ENCODE assay signal across 22 cellular contexts in genomic region chr2:171707752-171708151, GRCh38. TPM values are rescaled to one million over a fixed set of nuclear protein-coding genes. Genes with fewer than 3 reads are reported as not detected.
DNase-seq lines count a peak whose midpoint lies in the region; ATAC-seq, FAIRE-seq and TF ChIP-seq lines count a peak whose summit lies in the region.
"Had no signal": no experiment of that assay in that cellular context is flagged by ENCODE, and none has a peak within 500 bp of the region (broad histone marks: within the 10 kb centered on the region; RNA-seq: fewer than 3 reads in every experiment).

No MANE protein-coding gene starts in this region.

- no peak overlapping the region for H3K23ac ChIP-seq in neuronal stem cell (ENCODE audit: low read depth, low read length, poor library complexity)

- no peaks in the 10 kb centered on the region for H3K9me2 ChIP-seq in GM23338 (ENCODE audit: insufficient read depth)
- H3K9me2 ChIP-seq: SK-N-SH had no signal

- no peak overlapping the region for H2BK15ac ChIP-seq in neuronal stem cell (ENCODE audit: low read length)

- no peaks in the 10 kb centered on the region for H3F3A ChIP-seq in GM23338 (replicated peaks; ENCODE audit: low read depth)

- no peak for ATAC-seq in GM23338
- no peak for ATAC-seq in activated T-cell treated with anti-CD3 and anti-CD28 coated beads, Interleukin-2, amount 50 U/mL, for 72 hours (replicated peaks in 1 of 2)

- POLR2A ChIA-PET in RWPE1 (lab: Yijun Ruan, JAX; ENCODE audit: low non-redundant PET): no interaction called here

- H3K79me2 ChIP-seq in GM23338 (replicated peaks; ENCODE audit: insufficient read depth): 0 out of 2 replicates have a peak, but pooled peaks cover 10% of the 10 kb centered on the region

- H3K27me3 ChIP-seq in GM23338 (ENCODE audit: insufficient read depth) (no peaks in the 10 kb centered on the region), bronchial epithelial cell (ENCODE audit: control insufficient read depth, insufficient read depth, low read length) (no peaks in the 10 kb centered on the region), neuronal stem cell (ENCODE audit: control insufficient read depth in 3 of 3, insufficient read depth in 3 of 3, low read depth in 1 of 3, low read length in 3 of 3) (no peaks in the 10 kb centered on the region)

- no CpG with 5 or more reads among the region's 1 CpG for WGBS in neuronal stem cell (ENCODE audit: extremely low coverage in 2 of 2, insufficient read length in 2 of 2, insufficient replicate concordance in 1 of 2), 2 donors

- H3K27ac ChIP-seq in GM23338 (ENCODE audit: low read depth) (0 out of 2 replicates have a peak overlapping the region, but pooled peaks have one; percentile 7), RWPE1 (no peak overlapping the region), neuronal stem cell (replicated peaks; ENCODE audit: low read length) (no peak overlapping the region)
- H3K27ac ChIP-seq: GM23248, KMS-11, PC-9 had no signal

- H3K79me1 ChIP-seq in neuronal stem cell (ENCODE audit: low read depth, low read length): no peaks in the 10 kb centered on the region

- no peak for TF ChIP-seq CTCF in GM23338 (conservative IDR thresholded peaks at IDR 0.05; ENCODE audit: low read depth in 2 of 2)
- TF ChIP-seq CTCF in RWPE1 (conservative IDR thresholded peaks at IDR 0.05; ENCODE audit: low read depth): no peak
- TF ChIP-seq CTCF in bronchial epithelial cell (IDR thresholded peaks at IDR 0.05; ENCODE audit: insufficient read depth, low read length, severe bottlenecking): no peak
- TF ChIP-seq CTCF in mesothelial cell of epicardium (IDR thresholded peaks at IDR 0.05; ENCODE audit: unreplicated experiment): no peak

- H3K4me3 ChIP-seq in GM23338: no peak overlapping the region
- H3K4me3 ChIP-seq in bronchial epithelial cell (ENCODE audit: low read depth, low read length): no peak overlapping the region
- no peak overlapping the region for H3K4me3 ChIP-seq in neuronal stem cell (ENCODE audit: low read length in 2 of 2)
- H3K4me3 ChIP-seq: GM23248, HAP-1, PC-9 had no signal

- CTCF ChIA-PET in RWPE1 (lab: Yijun Ruan, JAX): interaction anchor here (0.6 to 0.7 kb wide), 2 partner anchors 136 to 349 kb away, joined by 3 read pairs; no protein-coding TSS in a partner anchor

- H4K8ac ChIP-seq in neuronal stem cell (ENCODE audit: low read depth, low read length): no peak overlapping the region

- H2AK5ac ChIP-seq in neuronal stem cell (ENCODE audit: low read depth, low read length): no peak overlapping the region

- no peak overlapping the region for H3K4me2 ChIP-seq in GM23338
- H3K4me2 ChIP-seq in neuronal stem cell (ENCODE audit: insufficient read depth, low read length, poor library complexity, severe bottlenecking): no peak overlapping the region
- H3K4me2 ChIP-seq: KMS-11, PC-9, SK-N-SH had no signal

- H3K27ac Mint-ChIP-seq in GM23338 (no peak overlapping the region), mesothelial cell of epicardium (peak overlapping the region; percentile 30)
- H3K27ac Mint-ChIP-seq in activated T-cell treated with anti-CD3 and anti-CD28 coated beads, Interleukin-2, amount 50 U/mL, for 72 hours: no peak overlapping the region
- H3K27ac Mint-ChIP-seq: CD8-positive, alpha-beta memory T cell had no signal

- no peaks in the 10 kb centered on the region for H3K4me1 ChIP-seq in GM23338 (ENCODE audit: insufficient read depth)
- H3K4me1 ChIP-seq in neuronal stem cell (ENCODE audit: control insufficient read depth in 2 of 2, insufficient read depth in 1 of 2, low read depth in 1 of 2, low read length in 2 of 2): no peaks in the 10 kb centered on the region
- H3K4me1 ChIP-seq: HAP-1 had no signal

- H2BK120ac ChIP-seq in neuronal stem cell (ENCODE audit: low read depth, low read length): no peak overlapping the region

- no peak overlapping the region for H4K91ac ChIP-seq in neuronal stem cell (ENCODE audit: low read depth, low read length, poor library complexity)

- H2BK5ac ChIP-seq in neuronal stem cell (ENCODE audit: low read length): no peak overlapping the region

- no peak overlapping the region for H2BK12ac ChIP-seq in neuronal stem cell (ENCODE audit: low read length)

- H3K4me3 Mint-ChIP-seq in GM23338: no peak overlapping the region
- no peak overlapping the region for H3K4me3 Mint-ChIP-seq in mesothelial cell of epicardium
- H3K4me3 Mint-ChIP-seq in activated T-cell treated with anti-CD3 and anti-CD28 coated beads, Interleukin-2, amount 50 U/mL, for 72 hours: no peak overlapping the region
- H3K4me3 Mint-ChIP-seq: CD8-positive, alpha-beta memory T cell had no signal

- H3K9ac ChIP-seq in neuronal stem cell (ENCODE audit: low read depth, low read length, poor library complexity): no peak overlapping the region
- H3K9ac ChIP-seq: GM23248, KMS-11, SK-N-SH had no signal

- H3K36me3 Mint-ChIP-seq in GM23338 (ENCODE audit: low read depth) (no peaks in the 10 kb centered on the region), mesothelial cell of epicardium (peaks cover 6% of the 10 kb centered on the region)
- H3K36me3 Mint-ChIP-seq in activated T-cell treated with anti-CD3 and anti-CD28 coated beads, Interleukin-2, amount 50 U/mL, for 72 hours (ENCODE audit: insufficient read depth in 2 of 2): peaks cover 0 to 3% of the 10 kb centered on the region in 2 donors

- no peaks in the 10 kb centered on the region for H4K20me1 ChIP-seq in GM23338 (replicated peaks; ENCODE audit: insufficient read depth)

- H3K4ac ChIP-seq in neuronal stem cell (ENCODE audit: low read length): no peak overlapping the region

- no peak overlapping the region for H2AFZ ChIP-seq in GM23338
- no peak overlapping the region for H2AFZ ChIP-seq in neuronal stem cell (ENCODE audit: low read length)
- H2AFZ ChIP-seq: GM23248, PC-9 had no signal

- no peak overlapping the region for H3K18ac ChIP-seq in neuronal stem cell (ENCODE audit: low read length)

- H3K27me3 Mint-ChIP-seq in GM23338 (ENCODE audit: insufficient read depth, low read depth, poor library complexity) (no peaks in the 10 kb centered on the region), mesothelial cell of epicardium (ENCODE audit: low read depth) (no peaks in the 10 kb centered on the region)
- no peaks in the 10 kb centered on the region for H3K27me3 Mint-ChIP-seq in activated T-cell treated with anti-CD3 and anti-CD28 coated beads, Interleukin-2, amount 50 U/mL, for 72 hours (ENCODE audit: low read depth)
- H3K27me3 Mint-ChIP-seq: CD8-positive, alpha-beta memory T cell had no signal

- DNase-seq in GM23338 (ENCODE audit: low spot score) (no peak), RWPE1 (ENCODE audit: low spot score) (peak; percentile 18), bronchial epithelial cell (ENCODE audit: low read depth) (peak; percentile 69), mesothelial cell of epicardium (ENCODE audit: low spot score in 2 of 2, unreplicated experiment in 2 of 2) (no peak), neuronal stem cell (ENCODE audit: low spot score) (no peak), 8988T (no peak)
- no peak for DNase-seq in activated T-cell treated with anti-CD3 and anti-CD28 coated beads, Interleukin-2, amount 50 U/mL, for 72 hours
- DNase-seq: C1 segment of cervical spinal cord; CD8-positive, alpha-beta memory T cell; DMS53; GDM1; GM23248; NCI-H1417; NCI-H1694 treated with DMSO at 0.1 percent for 48 hours; NCI-H2081 treated with DMSO at 0.1 percent for 48 hours; PC-9; RPMI8226; SIG-M5; SK-N-SH had no signal

- H3K36me3 ChIP-seq in GM23338 (ENCODE audit: insufficient read depth): no peaks in the 10 kb centered on the region
- no peaks in the 10 kb centered on the region for H3K36me3 ChIP-seq in bronchial epithelial cell (ENCODE audit: control insufficient read depth, insufficient read depth, low read length)
- H3K36me3 ChIP-seq in neuronal stem cell (replicated peaks in 1 of 2; ENCODE audit: control insufficient read depth in 2 of 2, insufficient read depth in 2 of 2, low read length in 2 of 2): peaks cover 0 to 56% of the 10 kb centered on the region in 2 donors

- no peak overlapping the region for H3K14ac ChIP-seq in neuronal stem cell (ENCODE audit: low read length)

- FAIRE-seq in bronchial epithelial cell (lab: Jason Lieb, UNC): no peak
- FAIRE-seq: GM18507 had no signal

- no peaks in the 10 kb centered on the region for H3K9me3 ChIP-seq in neuronal stem cell (replicated peaks in 1 of 2; ENCODE audit: control insufficient read depth in 2 of 2, insufficient read depth in 1 of 2, low read depth in 1 of 2, low read length in 2 of 2)
- H3K9me3 ChIP-seq: HAP-1, SK-N-SH had no signal

- no peaks in the 10 kb centered on the region for H3K9me3 Mint-ChIP-seq in GM23338
- H3K9me3 Mint-ChIP-seq in mesothelial cell of epicardium: no peaks in the 10 kb centered on the region
- no peaks in the 10 kb centered on the region for H3K9me3 Mint-ChIP-seq in activated T-cell treated with anti-CD3 and anti-CD28 coated beads, Interleukin-2, amount 50 U/mL, for 72 hours
- H3K9me3 Mint-ChIP-seq: CD8-positive, alpha-beta memory T cell had no signal

- H3K4me1 Mint-ChIP-seq in GM23338: no peaks in the 10 kb centered on the region
- peaks cover 11% of the 10 kb centered on the region for H3K4me1 Mint-ChIP-seq in mesothelial cell of epicardium
- peaks cover 22% of the 10 kb centered on the region for H3K4me1 Mint-ChIP-seq in activated T-cell treated with anti-CD3 and anti-CD28 coated beads, Interleukin-2, amount 50 U/mL, for 72 hours (ENCODE audit: low read depth)

TF ChIP-seq in GM23338, 12 proteins besides CTCF, POLR2A, EP300 and RAD21:
- TF ChIP-seq CREB1 (CRISPR knock-in tag; IDR thresholded peaks at IDR 0.05; ENCODE audit: low read depth) (no peak), JUNB (IDR thresholded peaks at IDR 0.05; ENCODE audit: unreplicated experiment) (no peak), POLR2AphosphoS5 (IDR thresholded peaks at IDR 0.05; ENCODE audit: low read depth) (no peak), NANOG (IDR thresholded peaks at IDR 0.05; ENCODE audit: borderline replicate concordance) (no peak)

RNA-seq across cellular contexts. Expression of gene DYNC1I2, which starts 20.5 kb away (rescaled TPM):
- 68.0 and 79.4 TPM in 2 replicates for total RNA-seq in GM23338 (2014; rRNA removed; shearing (Covaris generic))
- 102 and 110 TPM in 2 replicates for polyA plus RNA-seq in GM23338 (2016; fragmentation: Nextera tagmentation; extraction: Ambion mirVana)
- 95.1 and 103 TPM in 2 replicates for total RNA-seq in bronchial epithelial cell
- 111 to 112 TPM (median 112 TPM) in 3 replicates for total RNA-seq in mesothelial cell of epicardium
- 10 to 100 TPM; 37.6 to 39.5 TPM for total RNA-seq in activated T-cell treated with anti-CD3 and anti-CD28 coated beads, Interleukin-2, amount 50 U/mL, for 72 hours
- polyA plus RNA-seq in neuronal stem cell (2013, experiment 1 of 2): 178 TPM
- 186 TPM for polyA plus RNA-seq in neuronal stem cell (2013, experiment 2 of 2)

Comparison
In these comparisons a context has a peak if more than half of its experiments do, and no peak if none do; other contexts are left out.
1. DNase-seq: peak in RWPE1 (single experiment) and bronchial epithelial cell (single experiment); none in GM23338 (single experiment), mesothelial cell of epicardium (0 of 2), activated T-cell treated with anti-CD3 and anti-CD28 coated beads, Interleukin-2, amount 50 U/mL, for 72 hours (0 of 2), neuronal stem cell (single experiment) and 8988T (single experiment).